In genomic region chr2:202375611-202376408, GRCh38 we compare ENCODE assay signal across 8 cellular contexts. TPM values are rescaled to one million over a fixed set of nuclear protein-coding genes. Genes with fewer than 3 reads are reported as not detected.
A peak's percentile ranks its signal among the peaks of the same experiment; 100 is the strongest.
DNase-seq lines count a peak whose midpoint lies in the region; TF ChIP-seq lines count a peak whose summit lies in the region.

BMPR2 (plus strand) TSS chr2:202376327; CDS start chr2:202377475, 1,148 bp downstream.

- peak within 1 kb of the TSS; percentile 100 for H3K27ac Mint-ChIP-seq in HFFc6
- H3K27ac Mint-ChIP-seq in activated naive CD8-positive, alpha-beta T cell = peak within 1 kb of the TSS; percentile 92
- peak within 1 kb of the TSS; percentile 100 for H3K27ac Mint-ChIP-seq in glutamatergic neuron (ENCODE audit: unreplicated experiment)

- intact Hi-C loops in testis (cut with DNase I; ENCODE audit: low total_unique reads) = no loop called here

- H3K4me2 ChIP-seq in SK-N-SH (peak within 1 kb of the TSS; percentile 97), osteoblast (ENCODE audit: insufficient read depth, low read length) (peak within 1 kb of the TSS; percentile 95)

- CTCF ChIA-PET in SK-N-SH (lab: Yijun Ruan, JAX) = interaction anchor here (1.8 kb wide), 1 partner anchor 97 kb away, joined by 8 read pairs; no protein-coding TSS in a partner anchor

- TF ChIP-seq EP300 in SK-N-SH (IDR thresholded peaks at IDR 0.05; ENCODE audit: borderline replicate concordance in 1 of 2, low read depth in 1 of 2, low read length in 1 of 2) = no peak

- no peaks in the 10 kb centered on the region for H3K27me3 ChIP-seq in SK-N-SH (ENCODE audit: insufficient read depth)
- H3K27me3 ChIP-seq in osteoblast (ENCODE audit: insufficient read depth, low read length) = no peaks in the 10 kb centered on the region
- H3K27me3 ChIP-seq in testis = no peaks in the 10 kb centered on the region

- peaks cover 0 to 9% of the 10 kb centered on the region in 2 experiments for H3K36me3 ChIP-seq in SK-N-SH (replicated peaks in 1 of 2; ENCODE audit: control insufficient read depth in 1 of 2, insufficient read depth in 2 of 2, low read length in 1 of 2)
- H3K36me3 ChIP-seq in osteoblast (ENCODE audit: insufficient read depth, low read length) = no peaks in the 10 kb centered on the region
- no peaks in the 10 kb centered on the region for H3K36me3 ChIP-seq in testis (ENCODE audit: low read depth, missing control alignments)

- peaks cover 10 to 15% of the 10 kb centered on the region in 2 experiments; a peak in 3 of 4 replicates for H3K4me1 ChIP-seq in SK-N-SH (ENCODE audit: control insufficient read depth in 1 of 2, insufficient read depth in 2 of 2, low read depth in 1 of 2, low read length in 1 of 2)
- peaks cover 14% of the 10 kb centered on the region for H3K4me1 ChIP-seq in osteoblast (ENCODE audit: insufficient read depth, low read length)
- H3K4me1 ChIP-seq in testis = peaks cover 15% of the 10 kb centered on the region

- POLR2A ChIA-PET in SK-N-SH (lab: Yijun Ruan, JAX) = no interaction called here

- TF ChIP-seq CTCF in HFFc6 (IDR thresholded peaks at IDR 0.05) (no peak), NB4 (IDR thresholded peaks at IDR 0.05; ENCODE audit: low read depth, low read length) (no peak), SK-N-SH (IDR thresholded peaks at IDR 0.05) (no peak), glutamatergic neuron (IDR thresholded peaks at IDR 0.05; ENCODE audit: partially characterized antibody, unreplicated experiment) (no peak), osteoblast (IDR thresholded peaks at IDR 0.05; ENCODE audit: extremely low read depth, low read depth, low read length) (no peak), testis (IDR thresholded peaks at IDR 0.05) (no peak)

- H3K4me3 ChIP-seq in NB4 (ENCODE audit: low read depth, low read length) (peak within 1 kb of the TSS; percentile 83), SK-N-SH (ENCODE audit: low read depth in 2 of 2, low read length in 1 of 2) (peak within 1 kb of the TSS; percentile 93 to 97), osteoblast (ENCODE audit: insufficient read depth, low read length) (peak within 1 kb of the TSS; percentile 98), testis (peak within 1 kb of the TSS; percentile 91 to 92)

- H3F3A ChIP-seq in SK-N-SH (replicated peaks; ENCODE audit: insufficient read depth) = peaks cover 36% of the 10 kb centered on the region

- TF ChIP-seq POLR2A in NB4 (IDR thresholded peaks at IDR 0.05; ENCODE audit: extremely low read depth, insufficient read length) (peak; percentile 86), testis (IDR thresholded peaks at IDR 0.05) (peak; percentile 67)

- H3K27ac ChIP-seq in SK-N-SH (ENCODE audit: low read depth in 2 of 2, low read length in 1 of 2) = peak within 1 kb of the TSS; percentile 98 to 99
- H3K27ac ChIP-seq in osteoblast (ENCODE audit: low read depth, low read length) = peak within 1 kb of the TSS; percentile 97
- peak within 1 kb of the TSS; percentile 87 to 98 for H3K27ac ChIP-seq in testis

- no peaks in the 10 kb centered on the region for H3K9me3 Mint-ChIP-seq in HFFc6
- no peaks in the 10 kb centered on the region for H3K9me3 Mint-ChIP-seq in activated naive CD8-positive, alpha-beta T cell (ENCODE audit: low read depth)
- H3K9me3 Mint-ChIP-seq in glutamatergic neuron (ENCODE audit: unreplicated experiment) = peaks cover 22% of the 10 kb centered on the region

- H3K9me2 ChIP-seq in SK-N-SH = no peaks in the 10 kb centered on the region

- DNase-seq in GM04504 (ENCODE audit: low read depth) = peak; percentile 78
- peak; percentile 86 for DNase-seq in HFFc6
- peak; percentile 90 for DNase-seq in NB4 (ENCODE audit: low read depth)
- peak; percentile 93 for DNase-seq in SK-N-SH
- DNase-seq in glutamatergic neuron = peak; percentile 88
- DNase-seq in osteoblast (ENCODE audit: insufficient read length, low spot score, missing footprints) = peak; percentile 94
- DNase-seq in testis = peak; percentile 91

- no peak for TF ChIP-seq RAD21 in SK-N-SH (IDR thresholded peaks at IDR 0.05; ENCODE audit: low read length)

- H3K4me1 Mint-ChIP-seq in HFFc6 (ENCODE audit: low read depth) (peaks cover 23% of the 10 kb centered on the region), glutamatergic neuron (ENCODE audit: low read depth, unreplicated experiment) (peaks cover 14% of the 10 kb centered on the region)
- H3K4me1 Mint-ChIP-seq in activated naive CD8-positive, alpha-beta T cell (ENCODE audit: low read depth) = peaks cover 29% of the 10 kb centered on the region

- H3K27me3 Mint-ChIP-seq in HFFc6 (ENCODE audit: insufficient read depth) (peaks cover 7% of the 10 kb centered on the region), glutamatergic neuron (ENCODE audit: unreplicated experiment) (peaks cover 21% of the 10 kb centered on the region)
- no peaks in the 10 kb centered on the region for H3K27me3 Mint-ChIP-seq in activated naive CD8-positive, alpha-beta T cell

- H2AFZ ChIP-seq in SK-N-SH (ENCODE audit: low read depth) (peak within 1 kb of the TSS; percentile 96), osteoblast (ENCODE audit: low read length) (peak within 1 kb of the TSS; percentile 90)

- WGBS in SK-N-SH (ENCODE audit: low lambda C conversion rate) = 0% methylated on average over 18 of the region's 70 CpGs
- WGBS in testis, 2 donors = 0% methylated on average over 23 to 68 of the region's 70 CpGs

- peaks cover 41% of the 10 kb centered on the region for H4K20me1 ChIP-seq in SK-N-SH (ENCODE audit: insufficient read depth)
- peaks cover 27% of the 10 kb centered on the region for H4K20me1 ChIP-seq in osteoblast (ENCODE audit: insufficient read depth, low read length)

- H3K36me3 Mint-ChIP-seq in HFFc6 (ENCODE audit: low read depth) = peaks cover 13% of the 10 kb centered on the region
- H3K36me3 Mint-ChIP-seq in activated naive CD8-positive, alpha-beta T cell = no peaks in the 10 kb centered on the region
- H3K36me3 Mint-ChIP-seq in glutamatergic neuron (ENCODE audit: unreplicated experiment) = no peaks in the 10 kb centered on the region

- H3K9me3 ChIP-seq in SK-N-SH (no peaks in the 10 kb centered on the region), osteoblast (ENCODE audit: low read depth, low read length) (no peaks in the 10 kb centered on the region), testis (no peaks in the 10 kb centered on the region)

- peak within 1 kb of the TSS; percentile 98 for H3K9ac ChIP-seq in SK-N-SH

- H3K79me2 ChIP-seq in SK-N-SH (ENCODE audit: insufficient read depth) (peaks cover 55% of the 10 kb centered on the region), osteoblast (ENCODE audit: insufficient read depth, low read length) (peaks cover 45% of the 10 kb centered on the region)

- H3K4me3 Mint-ChIP-seq in HFFc6 (peak within 1 kb of the TSS; percentile 99), glutamatergic neuron (ENCODE audit: unreplicated experiment) (peak within 1 kb of the TSS; percentile 99)
- peak within 1 kb of the TSS; percentile 98 for H3K4me3 Mint-ChIP-seq in activated naive CD8-positive, alpha-beta T cell

TF ChIP-seq in SK-N-SH, 30 proteins besides CTCF, POLR2A, EP300 and RAD21 (continues in another document):
- TF ChIP-seq CHD2 (IDR thresholded peaks at IDR 0.05; ENCODE audit: low read length, partially characterized antibody) = no peak
- TF ChIP-seq, protein P1, sequence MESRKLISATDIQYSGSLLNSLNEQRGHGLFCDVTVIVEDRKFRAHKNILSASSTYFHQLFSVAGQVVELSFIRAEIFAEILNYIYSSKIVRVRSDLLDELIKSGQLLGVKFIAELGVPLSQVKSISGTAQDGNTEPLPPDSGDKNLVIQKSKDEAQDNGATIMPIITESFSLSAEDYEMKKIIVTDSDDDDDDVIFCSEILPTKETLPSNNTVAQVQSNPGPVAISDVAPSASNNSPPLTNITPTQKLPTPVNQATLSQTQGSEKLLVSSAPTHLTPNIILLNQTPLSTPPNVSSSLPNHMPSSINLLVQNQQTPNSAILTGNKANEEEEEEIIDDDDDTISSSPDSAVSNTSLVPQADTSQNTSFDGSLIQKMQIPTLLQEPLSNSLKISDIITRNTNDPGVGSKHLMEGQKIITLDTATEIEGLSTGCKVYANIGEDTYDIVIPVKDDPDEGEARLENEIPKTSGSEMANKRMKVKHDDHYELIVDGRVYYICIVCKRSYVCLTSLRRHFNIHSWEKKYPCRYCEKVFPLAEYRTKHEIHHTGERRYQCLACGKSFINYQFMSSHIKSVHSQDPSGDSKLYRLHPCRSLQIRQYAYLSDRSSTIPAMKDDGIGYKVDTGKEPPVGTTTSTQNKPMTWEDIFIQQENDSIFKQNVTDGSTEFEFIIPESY (IDR thresholded peaks at IDR 0.05; ENCODE audit: borderline replicate concordance, low read depth) = no peak
- TF ChIP-seq REST (IDR thresholded peaks at IDR 0.05; ENCODE audit: low read depth, low read length) = no peak
- TF ChIP-seq FOXM1 (IDR thresholded peaks at IDR 0.05; ENCODE audit: low read depth) = no peak

RNA-seq across cellular contexts. Expression of gene BMPR2, which starts in this region (rescaled TPM):
- 10 to 100 TPM; 50.5 to 59.4 (median 56.4) TPM for total RNA-seq in HFFc6 (2021; fragmentation: NEBNext Ultra II Directional; extraction: Animal tissue kit (Norgen Biotek cat#: 25700))
- 10.2 and 14.0 TPM in 2 replicates for polyA plus RNA-seq in SK-N-SH (2012; rRNA removed)
- polyA plus RNA-seq in SK-N-SH (2012; cell fraction: cytosol; rRNA removed) = 15.5 and 15.8 TPM in 2 replicates
- polyA plus RNA-seq in SK-N-SH (2012; cell fraction: nucleus; rRNA removed) = 5.1 and 10.4 TPM in 2 replicates
- 95.0 TPM for total RNA-seq in glutamatergic neuron (ENCODE audit: unreplicated experiment)
- total RNA-seq in osteoblast = 41.8 and 44.2 TPM in 2 replicates
- total RNA-seq in testis = 10 to 100 TPM; 53.5 to 61.3 TPM
- 25.4 TPM for polyA plus RNA-seq in testis (ENCODE audit: insufficient read depth, low read depth, low replicate concordance)

Comparison
In these comparisons a context has a peak if more than half of its experiments do, and no peak if none do; other contexts are left out.
1. Peak in every context shown above with its lines: DNase-seq, H3K4me3 ChIP-seq and H3K27ac ChIP-seq.